Comparison of ENCODE assay signal across 1 cellular context in genomic region chr4:8537041-8537461, GRCh38.
A peak's percentile ranks its signal among the peaks of the same experiment; 100 is the strongest.
TF ChIP-seq lines count a peak whose summit lies in the region.

No MANE protein-coding gene starts in this region.

TF ChIP-seq in SK-N-SH, 30 proteins besides CTCF, POLR2A, EP300 and RAD21 (continued from another document):
- TF ChIP-seq PBX3 (IDR thresholded peaks at IDR 0.05) = no peak
- no peak for TF ChIP-seq ELF1 (IDR thresholded peaks at IDR 0.05)
- 0 out of 2 replicates have a peak, but pooled peaks have one; percentile 22 for TF ChIP-seq JUND (IDR thresholded peaks at IDR 0.05)
- TF ChIP-seq, protein P1, sequence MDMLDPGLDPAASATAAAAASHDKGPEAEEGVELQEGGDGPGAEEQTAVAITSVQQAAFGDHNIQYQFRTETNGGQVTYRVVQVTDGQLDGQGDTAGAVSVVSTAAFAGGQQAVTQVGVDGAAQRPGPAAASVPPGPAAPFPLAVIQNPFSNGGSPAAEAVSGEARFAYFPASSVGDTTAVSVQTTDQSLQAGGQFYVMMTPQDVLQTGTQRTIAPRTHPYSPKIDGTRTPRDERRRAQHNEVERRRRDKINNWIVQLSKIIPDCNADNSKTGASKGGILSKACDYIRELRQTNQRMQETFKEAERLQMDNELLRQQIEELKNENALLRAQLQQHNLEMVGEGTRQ (IDR thresholded peaks at IDR 0.05; ENCODE audit: borderline replicate concordance, low read depth, low read length) = no peak
- no peak for TF ChIP-seq TEAD4 (IDR thresholded peaks at IDR 0.05; ENCODE audit: borderline replicate concordance, insufficient read depth)
- no peak for TF ChIP-seq FOXJ3 (CRISPR knock-in tag; IDR thresholded peaks at IDR 0.05)
- TF ChIP-seq, protein P2, sequence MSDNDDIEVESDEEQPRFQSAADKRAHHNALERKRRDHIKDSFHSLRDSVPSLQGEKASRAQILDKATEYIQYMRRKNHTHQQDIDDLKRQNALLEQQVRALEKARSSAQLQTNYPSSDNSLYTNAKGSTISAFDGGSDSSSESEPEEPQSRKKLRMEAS (IDR thresholded peaks at IDR 0.05; ENCODE audit: low read depth) = 0 out of 2 replicates have a peak, but pooled peaks have one; percentile 57
- TF ChIP-seq SIN3A (IDR thresholded peaks at IDR 0.05; ENCODE audit: borderline replicate concordance, low read depth, low read length) = no peak
- TF ChIP-seq GATA2 (CRISPR knock-in tag; IDR thresholded peaks at IDR 0.05) = no peak
- no peak for TF ChIP-seq FOXM1 (IDR thresholded peaks at IDR 0.05; ENCODE audit: low read depth)
- peak; percentile 42; the same call in 1 of the 2 replicates for TF ChIP-seq RXRA (IDR thresholded peaks at IDR 0.05; ENCODE audit: borderline replicate concordance, low read depth)
TF ChIP-seq in SK-N-SH: peak in this region for 6.
